Comparison of ENCODE assay signal across 15 cellular contexts in genomic region chr9:6199596-6199995, GRCh38. TPM values are rescaled to one million over a fixed set of nuclear protein-coding genes. Genes with fewer than 3 reads are reported as not detected.
"Had no signal": no experiment of that assay in that cellular context is flagged by ENCODE, and none has a peak within 500 bp of the region (broad histone marks: within the 10 kb centered on the region; RNA-seq: fewer than 3 reads in every experiment).

No MANE protein-coding gene starts in this region.

- ATAC-seq: esophagus mucosa; heart left ventricle; left lung; natural killer cell treated with Interleukin-12 subunit alpha and Interleukin-12 subunit beta and Interleukin-15 and Interleukin-18, amount 100 ng/mL, for 72 hours; stimulated activated naive CD8-positive, alpha-beta T cell treated with anti-CD3 and anti-CD28 coated beads, Interleukin-15, Interleukin-2, amounts not matched to agents 100 U/mL and 50 U/mL, for 24 hours had no signal

- DNase-seq: effector CD8-positive, alpha-beta T cell; heart left ventricle; hypothalamus; islet precursor cell; left lung; mesenchymal stem cell; midbrain; nucleus accumbens; ovary; stimulated activated CD4-positive, alpha-beta T cell treated with anti-CD3 and anti-CD28 coated beads, Interleukin-2, amount 100 ng/mL, for 48 hours; stimulated activated naive CD8-positive, alpha-beta T cell treated with anti-CD3 and anti-CD28 coated beads, Interleukin-15, Interleukin-2, amounts not matched to agents 100 U/mL and 50 U/mL, for 24 hours; thyroid gland; uterus had no signal

RNA-seq across cellular contexts. Expression of gene IL33, which starts 16.0 kb away (rescaled TPM):
- total RNA-seq: natural killer cell treated with Interleukin-12 subunit alpha and Interleukin-12 subunit beta and Interleukin-15 and Interleukin-18, amount 100 ng/mL, for 72 hours had no signal
